In the genomic region with DNA sequence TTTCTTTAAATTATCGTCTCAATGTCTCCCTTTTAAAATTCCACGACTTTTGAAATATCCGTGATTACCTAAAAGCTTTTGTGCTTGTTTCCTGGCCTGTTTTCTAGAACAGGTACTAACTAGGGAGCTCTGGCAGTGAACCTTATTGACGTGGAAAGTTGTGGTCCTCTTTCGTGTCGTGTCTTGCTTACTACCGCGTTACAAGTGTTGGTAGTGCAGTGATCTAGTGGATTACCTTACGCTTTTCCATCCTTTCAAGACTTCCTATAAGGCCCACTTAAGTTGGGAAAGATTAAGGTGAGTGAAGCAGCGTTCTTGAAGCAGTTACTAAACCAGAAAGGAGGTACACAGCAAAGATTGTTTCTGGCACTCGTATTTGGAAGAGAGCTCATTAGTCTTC, we compare ENCODE assay signal across 8 cellular contexts. TPM values are rescaled to one million over a fixed set of nuclear protein-coding genes. Genes with fewer than 3 reads are reported as not detected.
DNase-seq lines count a peak whose midpoint lies in the region; ATAC-seq lines count a peak whose summit lies in the region.

No MANE protein-coding gene starts in this region.

- H3K36me3 ChIP-seq in ES-I3 (ENCODE audit: insufficient read depth, low read length) (no peaks in the 10 kb centered on the region), MG63 (peaks cover 32% of the 10 kb centered on the region)

- H3K4me3 Mint-ChIP-seq in central memory CD8-positive, alpha-beta T cell: peak overlapping the region; percentile 94

- H3K9me3 Mint-ChIP-seq in central memory CD8-positive, alpha-beta T cell: no peaks in the 10 kb centered on the region

- H3K4me3 ChIP-seq in MG63: peak overlapping the region; percentile 93

- ATAC-seq in central memory CD8-positive, alpha-beta T cell (replicated peaks; ENCODE audit: extremely low read depth, poor library complexity, severe bottlenecking): no peak
- ATAC-seq in HG02970 (IDR thresholded peaks at IDR 0.05; ENCODE audit: low FRiP score, unreplicated experiment) (no peak), HG02763 (IDR thresholded peaks at IDR 0.05; ENCODE audit: unreplicated experiment) (no peak), GM18868 (IDR thresholded peaks at IDR 0.05; ENCODE audit: unreplicated experiment) (no peak)

- peaks cover 11% of the 10 kb centered on the region for H3K4me1 ChIP-seq in ES-I3 (ENCODE audit: insufficient read depth, low read length)

- H3K27me3 ChIP-seq in MG63: no peaks in the 10 kb centered on the region

- H3K4me1 Mint-ChIP-seq in central memory CD8-positive, alpha-beta T cell: peaks cover 58% of the 10 kb centered on the region

- H3K9ac ChIP-seq in ES-I3 (ENCODE audit: low read depth, low read length): peak overlapping the region; percentile 88

- H3K9me3 ChIP-seq in ES-I3 (ENCODE audit: control insufficient read depth, insufficient read depth, low read length): no peaks in the 10 kb centered on the region
- H3K9me3 ChIP-seq in MG63: no peaks in the 10 kb centered on the region

- no peak for DNase-seq in MG63
- no peak for DNase-seq in central memory CD8-positive, alpha-beta T cell (ENCODE audit: low spot score in 2 of 2)
- DNase-seq in midbrain (lab: John Stamatoyannopoulos, UW): peak; percentile 21
- no peak for DNase-seq in foreskin melanocyte

- peak overlapping the region; percentile 97 for H3K27ac Mint-ChIP-seq in central memory CD8-positive, alpha-beta T cell (ENCODE audit: low read depth)

- H3K36me3 Mint-ChIP-seq in central memory CD8-positive, alpha-beta T cell (ENCODE audit: insufficient read depth): peaks cover 78% of the 10 kb centered on the region

- H3K27me3 Mint-ChIP-seq in central memory CD8-positive, alpha-beta T cell: no peaks in the 10 kb centered on the region

RNA-seq across cellular contexts. Expression of a gene that starts 1.9 kb away (rescaled TPM):
- 16.6 and 17.0 TPM in 2 replicates for total RNA-seq in MG63 (2014; rRNA removed; shearing (Covaris generic); ENCODE audit: low replicate concordance)

RNA-seq across cellular contexts. Expression of a gene that starts 35.4 kb away (rescaled TPM):
- total RNA-seq in MG63 (2014; rRNA removed; shearing (Covaris generic); ENCODE audit: low replicate concordance): 0.46 TPM in 1 of 2 replicates, not detected in the other
